21 cellular contexts compared by ENCODE assay signal in genomic region chr15:69217381-69217780, GRCh38. TPM values are rescaled to one million over a fixed set of nuclear protein-coding genes. Genes with fewer than 3 reads are reported as not detected.
DNase-seq lines count a peak whose midpoint lies in the region; ATAC-seq, FAIRE-seq and TF ChIP-seq lines count a peak whose summit lies in the region.
"Had no signal": no experiment of that assay in that cellular context is flagged by ENCODE, and none has a peak within 500 bp of the region (broad histone marks: within the 10 kb centered on the region; RNA-seq: fewer than 3 reads in every experiment).

No MANE protein-coding gene starts in this region.

- H3K36me3 ChIP-seq in MM.1S (replicated peaks; ENCODE audit: insufficient read depth, low read length) (no peaks in the 10 kb centered on the region), GM12878 (ENCODE audit: control insufficient read depth in 2 of 2, insufficient read depth in 2 of 2, low read length in 1 of 2) (no peaks in the 10 kb centered on the region; a peak in 1 of 4 replicates), stomach (peaks cover 0 to 6% (median 0%) of the 10 kb centered on the region in 4 donors)
- H3K36me3 ChIP-seq: SJCRH30 had no signal

- no peak overlapping the region for H3K4me3 Mint-ChIP-seq in effector memory CD8-positive, alpha-beta T cell
- H3K4me3 Mint-ChIP-seq: B cell; CD8-positive, alpha-beta T cell; T-cell had no signal

- H3K27me3 ChIP-seq in MM.1S (replicated peaks; ENCODE audit: insufficient read depth, low read length) (no peaks in the 10 kb centered on the region), GM12878 (replicated peaks in 1 of 2; ENCODE audit: control insufficient read depth in 2 of 2, insufficient read depth in 2 of 2, low read length in 1 of 2) (no peaks in the 10 kb centered on the region), stomach (no peaks in the 10 kb centered on the region)
- H3K27me3 ChIP-seq: SJCRH30 had no signal

- peaks cover 11% of the 10 kb centered on the region for H3K4me1 ChIP-seq in MM.1S (ENCODE audit: low read length)
- H3K4me1 ChIP-seq in GM12878 (ENCODE audit: control insufficient read depth, insufficient read depth, low read length) = no peaks in the 10 kb centered on the region
- peaks cover 0 to 8% (median 3%) of the 10 kb centered on the region in 4 donors for H3K4me1 ChIP-seq in stomach
- H3K4me1 ChIP-seq: SJCRH30 had no signal

- no peaks in the 10 kb centered on the region; the same call in 1 of the 2 replicates for H3F3A ChIP-seq in MM.1S (ENCODE audit: insufficient read depth, low read length)

- intact Hi-C loops in GM12878 (cut with micrococcal nuclease; ENCODE audit: unreplicated experiment) (no loop called here), stomach (cut with DNase I; ENCODE audit: low total_unique reads) (no loop called here)

- peak; percentile 54 for FAIRE-seq in GM12878 (lab: Jason Lieb, UNC)
- FAIRE-seq: HepG2, RCC 7860 had no signal

- H3K4me2 ChIP-seq in MM.1S (ENCODE audit: low read depth, low read length) = no peak overlapping the region
- no peak overlapping the region for H3K4me2 ChIP-seq in GM12878 (ENCODE audit: control insufficient read depth, insufficient read depth)

- no peaks in the 10 kb centered on the region for H3K27me3 Mint-ChIP-seq in effector memory CD8-positive, alpha-beta T cell
- H3K27me3 Mint-ChIP-seq: B cell, T-cell had no signal

- POLR2A ChIA-PET in GM12878 (lab: Charles Lee) = interaction anchor here (0.7 kb wide), 1 partner anchor 15 kb away, joined by 3 read pairs; no protein-coding TSS in a partner anchor

- no peaks in the 10 kb centered on the region for H3K9me3 ChIP-seq in MM.1S (replicated peaks; ENCODE audit: insufficient read depth, low read length)
- no peaks in the 10 kb centered on the region; the same call in 2 of the 3 replicates for H3K9me3 ChIP-seq in GM12878 (replicated peaks; ENCODE audit: control insufficient read depth, insufficient read depth, low read length)
- H3K9me3 ChIP-seq in stomach = peaks cover 0 to 2% (median 0%) of the 10 kb centered on the region in 4 donors
- H3K9me3 ChIP-seq: Caco-2 had no signal

- H3K9ac ChIP-seq in MM.1S (ENCODE audit: low read length) (no peak overlapping the region), GM12878 (ENCODE audit: control insufficient read depth, insufficient read depth, low read length) (no peak overlapping the region)

- CTCF ChIA-PET in GM12878 (lab: Yijun Ruan, JAX) = no interaction called here

- no peaks in the 10 kb centered on the region for H3K36me3 Mint-ChIP-seq in effector memory CD8-positive, alpha-beta T cell (ENCODE audit: insufficient read depth)

- no peak overlapping the region for H3K27ac ChIP-seq in MM.1S (ENCODE audit: low read length)
- no peak overlapping the region for H3K27ac ChIP-seq in GM12878 (ENCODE audit: control insufficient read depth, insufficient read depth)
- H3K27ac ChIP-seq in stomach = peak overlapping the region in 3 of 5 donors; percentile 0 to 41 (median 24)
- H3K27ac ChIP-seq: C4-2B, SJCRH30 had no signal

- no peaks in the 10 kb centered on the region for H4K20me1 ChIP-seq in MM.1S (ENCODE audit: insufficient read depth, low read length)
- H4K20me1 ChIP-seq in GM12878 (ENCODE audit: control insufficient read depth, insufficient read depth) = no peaks in the 10 kb centered on the region

- H2AFZ ChIP-seq in MM.1S (ENCODE audit: low read length) (no peak overlapping the region), GM12878 (ENCODE audit: control insufficient read depth, low read depth, low read length) (no peak overlapping the region)

- RAD21 ChIA-PET in GM12878 (lab: Charles Lee; ENCODE audit: unreplicated experiment) = no interaction called here

- H3K4me1 Mint-ChIP-seq in effector memory CD8-positive, alpha-beta T cell (ENCODE audit: low read depth in 2 of 2) = no peaks in the 10 kb centered on the region
- H3K4me1 Mint-ChIP-seq: B cell, T-cell had no signal

- no peak for TF ChIP-seq EP300 in GM12878 (IDR thresholded peaks at IDR 0.05; ENCODE audit: borderline replicate concordance in 1 of 2, control insufficient read depth in 1 of 2, low read depth in 2 of 2, low read length in 2 of 2)
- no peak for TF ChIP-seq EP300 in stomach (IDR thresholded peaks at IDR 0.05)

- SMC1A ChIA-PET in GM12878 (lab: Charles Lee; ENCODE audit: uncharacterized antibody, unreplicated experiment) = no interaction called here

- BruUV-seq in GM12878 (replicated peaks; lab: Mats Ljungman, UMichigan) = no TSS peak

- peak; percentile 79 for DNase-seq in MM.1S
- DNase-seq in GM12878 (ENCODE audit: low read depth, low spot score) = no peak
- DNase-seq in stomach = no peak
- DNase-seq in GDM1 (lab: John Stamatoyannopoulos, UW) = no peak
- no peak for DNase-seq in NCI-H187 (lab: John Stamatoyannopoulos, UW)
- no peak for DNase-seq in effector memory CD8-positive, alpha-beta T cell
- no peak for DNase-seq in GF-D8 (lab: John Stamatoyannopoulos, UW)
- DNase-seq: Caco-2; CD8-positive, alpha-beta T cell; DMS79 treated with DMSO at 0.1 percent for 48 hours; Kasumi-1; NCI-H2029 treated with DMSO at 0.1 percent for 48 hours; NCI-H446 treated with DMSO at 0.1 percent for 48 hours; NCI-H69; SJCRH30; T-cell had no signal

- H3K9me3 Mint-ChIP-seq in effector memory CD8-positive, alpha-beta T cell = no peaks in the 10 kb centered on the region
- H3K9me3 Mint-ChIP-seq: CD8-positive, alpha-beta T cell had no signal

- TF ChIP-seq RAD21 in GM12878 (IDR thresholded peaks at IDR 0.05; ENCODE audit: insufficient read depth, low read depth, low read length) = no peak

- H3K79me2 ChIP-seq in MM.1S (ENCODE audit: low read length) (no peaks in the 10 kb centered on the region), GM12878 (ENCODE audit: control insufficient read depth, insufficient read depth, low read length) (no peaks in the 10 kb centered on the region)

- H3K4me3 ChIP-seq in MM.1S (ENCODE audit: low read length) = no peak overlapping the region
- no peak overlapping the region for H3K4me3 ChIP-seq in GM12878
- no peak overlapping the region for H3K4me3 ChIP-seq in stomach
- H3K4me3 ChIP-seq: SJCRH30 had no signal

- ATAC-seq in GM18867 (IDR thresholded peaks at IDR 0.05; ENCODE audit: unreplicated experiment) (peak; percentile 60), GM12878 (peak; percentile 72)
- ATAC-seq in effector memory CD8-positive, alpha-beta T cell (replicated peaks) = no peak
- ATAC-seq: CD8-positive, alpha-beta T cell; HepG2; T-cell had no signal

- TF ChIP-seq POLR2A in GM12878 (IDR thresholded peaks at IDR 0.05; ENCODE audit: low read depth, low read length) = no peak
- TF ChIP-seq POLR2A in stomach (IDR thresholded peaks at IDR 0.05) = no peak

- TF ChIP-seq CTCF in MM.1S (IDR thresholded peaks at IDR 0.05; ENCODE audit: low read length) = no peak
- no peak for TF ChIP-seq CTCF in GM12878 (IDR thresholded peaks at IDR 0.05 in 2 of 3, conservative IDR thresholded peaks at IDR 0.05 in 1 of 3; ENCODE audit: control insufficient read depth in 2 of 3, extremely low read depth in 1 of 3, insufficient read depth in 1 of 3, low read depth in 3 of 3, low read length in 3 of 3)
- no peak for TF ChIP-seq CTCF in stomach (IDR thresholded peaks at IDR 0.05)

- in situ Hi-C loops in GM12878 (cut with MboI) = no loop called here

- H3K27ac Mint-ChIP-seq in effector memory CD8-positive, alpha-beta T cell = no peak overlapping the region
- H3K27ac Mint-ChIP-seq: B cell; CD8-positive, alpha-beta T cell; T-cell had no signal

- no peaks in the 10 kb centered on the region for H3K9me2 ChIP-seq in MM.1S (replicated peaks; ENCODE audit: insufficient read depth, low read length)

TF ChIP-seq in GM12878, 131 proteins besides CTCF, POLR2A, EP300 and RAD21:
- no peak for TF ChIP-seq CREB1 (IDR thresholded peaks at IDR 0.05; ENCODE audit: low read depth)
- no peak for TF ChIP-seq NFIC (IDR thresholded peaks at IDR 0.05; ENCODE audit: low read depth, low read length)
- TF ChIP-seq ATF3 (IDR thresholded peaks at IDR 0.05; ENCODE audit: borderline replicate concordance, extremely low read depth, low read depth, low read length) = no peak

RNA-seq across cellular contexts. Expression of gene GLCE, which starts 56.9 kb away (rescaled TPM):
- 10.4 and 11.3 TPM in 2 replicates for total RNA-seq in GM12878 (2013; cell fraction: nucleolus; rRNA removed)
- 2.1 and 2.9 TPM in 2 replicates for total RNA-seq in GM12878 (2014; rRNA removed)
- total RNA-seq in GM12878 (2014; rRNA removed; fragmentation: Illumina TruSeq; extraction: Trizol) = 2.5 and 3.2 TPM in 2 replicates
- 2.1 and 2.8 TPM in 2 replicates for total RNA-seq in GM12878 (2021)
- polyA plus RNA-seq in GM12878 (2011; ENCODE audit: low read depth) = 1.1 TPM
- polyA plus RNA-seq in GM12878 (2011; rRNA removed) = 11.9 and 15.5 TPM in 2 replicates
- polyA plus RNA-seq in GM12878 (2011; cell fraction: cytosol; rRNA removed) = 5.6 and 6.3 TPM in 2 replicates
- polyA plus RNA-seq in GM12878 (2011; cell fraction: nucleus; rRNA removed) = 7.4 and 7.6 TPM in 2 replicates
- polyA plus RNA-seq in GM12878 (2012) = 1.1 and 1.2 TPM in 2 replicates
- polyA plus RNA-seq in GM12878 (2014; fragmentation: Illumina TruSeq; extraction: Trizol) = 3.5 and 4.1 TPM in 2 replicates
- polyA plus RNA-seq in GM12878 (2014; fragmentation: Nextera tagmentation; extraction: Ambion mirVana) = 1 to 10 TPM; 2.2 to 3.0 TPM
- polyA plus RNA-seq in GM12878 (2014; rRNA removed) = 1.8 and 2.7 TPM in 2 replicates
- 1 to 10 TPM; 2.2 to 3.7 TPM for polyA plus RNA-seq in GM12878 (2016; fragmentation: Nextera tagmentation; extraction: Ambion mirVana)
- polyA minus RNA-seq in GM12878 (2011; rRNA and poly(A)+ RNA removed) = 13.9 and 16.7 TPM in 2 replicates
- 4.8 and 5.6 TPM in 2 replicates for polyA minus RNA-seq in GM12878 (2011; cell fraction: cytosol; rRNA and poly(A)+ RNA removed)
- polyA minus RNA-seq in GM12878 (2011; cell fraction: nucleus; rRNA and poly(A)+ RNA removed) = 7.9 and 13.9 TPM in 2 replicates
- total RNA-seq in stomach = 10 to 100 TPM in 4 of 5 donors, 1 to 10 TPM in 1; 5.5 to 50.9 (median 27.2) TPM
- polyA plus RNA-seq in stomach = 10 to 100 TPM in 1 of 3 donors, 1 to 10 TPM in 2; 6.1 to 27.5 (median 7.3) TPM

Comparison
In these comparisons a context has a peak if more than half of its experiments do, and no peak if none do; other contexts are left out.
1. H3K27ac ChIP-seq: peak in stomach (3 of 5); none in MM.1S (single experiment) and GM12878 (single experiment).